Comparison of ENCODE assay signal across 28 cellular contexts in genomic region chr1:17718136-17718535, GRCh38. TPM values are rescaled to one million over a fixed set of nuclear protein-coding genes. Genes with fewer than 3 reads are reported as not detected.
"Had no signal": no experiment of that assay in that cellular context is flagged by ENCODE, and none has a peak within 500 bp of the region (broad histone marks: within the 10 kb centered on the region; RNA-seq: fewer than 3 reads in every experiment).

No MANE protein-coding gene starts in this region.

- DNase-seq: activated CD4-positive, alpha-beta T cell treated with anti-CD3 and anti-CD28 coated beads, Interleukin-2, amount 10 ng/mL, durations not matched to agents 7 days and 5 days; activated CD4-positive, CD25-positive, alpha-beta regulatory T cell treated with anti-CD3 and anti-CD28 coated beads, Interleukin-2, amount 50 U/mL, for 72 hours; activated CD8-positive, alpha-beta T cell treated with anti-CD3 and anti-CD28 coated beads, Interleukin-2, amount 10 ng/mL, durations not matched to agents 7 days and 5 days; activated gamma-delta T cell; activated naive CD4-positive, alpha-beta T cell treated with anti-CD3 and anti-CD28 coated beads, Interleukin-2, amount 50 U/mL, for 16 hours; brain microvascular endothelial cell; caudate nucleus; dermis blood vessel endothelial cell; effector CD8-positive, alpha-beta T cell; erythroblast; foreskin keratinocyte; kidney glomerular epithelial cell; left ventricle myocardium inferior; naive thymus-derived CD8-positive, alpha-beta T cell; sigmoid colon; stimulated activated CD4-positive, alpha-beta T cell treated with anti-CD3 and anti-CD28 coated beads, Interleukin-15, amount 100 ng/mL, for 24 hours; testis; trophoblast cell; uterus had no signal

- H3K27ac Mint-ChIP-seq: activated CD4-positive, alpha-beta T cell treated with anti-CD3 and anti-CD28 coated beads, Interleukin-2, amount 10 ng/mL, durations not matched to agents 7 days and 5 days; activated CD8-positive, alpha-beta T cell treated with anti-CD3 and anti-CD28 coated beads, Interleukin-2, amount 10 ng/mL, durations not matched to agents 7 days and 5 days; activated T-helper 1 cell treated with anti-CD3 and anti-CD28 coated beads, Interleukin-12 subunit alpha, Interleukin-12 subunit beta, Interleukin-2, Interleukin-4 antibody, amounts not matched to agents 30 ng/mL and 10 ng/mL and 1 ng/mL, durations not matched to agents 14 hours and 24 hours and 36 hours; naive thymus-derived CD8-positive, alpha-beta T cell; progenitor cell of endocrine pancreas; stimulated activated memory B cell treated with anti-CD40 and anti-IgM and Interleukin-4, amounts not matched to agents 10 μg/mL and 1 μg/mL and 100 μg/mL, for 72 hours had no signal

- H3K36me3 ChIP-seq: ascending aorta, brain microvascular endothelial cell, left ventricle myocardium inferior, sigmoid colon, uterus had no signal

- H3K4me3 Mint-ChIP-seq: activated CD4-positive, alpha-beta T cell treated with anti-CD3 and anti-CD28 coated beads, Interleukin-2, amount 10 ng/mL, durations not matched to agents 7 days and 5 days; activated CD8-positive, alpha-beta T cell treated with anti-CD3 and anti-CD28 coated beads, Interleukin-2, amount 10 ng/mL, durations not matched to agents 7 days and 5 days; activated T-helper 1 cell treated with anti-CD3 and anti-CD28 coated beads, Interleukin-12 subunit alpha, Interleukin-12 subunit beta, Interleukin-2, Interleukin-4 antibody, amounts not matched to agents 30 ng/mL and 10 ng/mL and 1 ng/mL, durations not matched to agents 14 hours and 24 hours and 36 hours; naive thymus-derived CD8-positive, alpha-beta T cell; stimulated activated memory B cell treated with anti-CD40 and anti-IgM and Interleukin-4, amounts not matched to agents 10 μg/mL and 1 μg/mL and 100 μg/mL, for 72 hours had no signal

- H3K36me3 Mint-ChIP-seq: naive thymus-derived CD8-positive, alpha-beta T cell; stimulated activated memory B cell treated with anti-CD40 and anti-IgM and Interleukin-4, amounts not matched to agents 10 μg/mL and 1 μg/mL and 100 μg/mL, for 72 hours had no signal

- H3K4me1 Mint-ChIP-seq: activated CD4-positive, alpha-beta T cell treated with anti-CD3 and anti-CD28 coated beads, Interleukin-2, amount 10 ng/mL, durations not matched to agents 7 days and 5 days; stimulated activated memory B cell treated with anti-CD40 and anti-IgM and Interleukin-4, amounts not matched to agents 10 μg/mL and 1 μg/mL and 100 μg/mL, for 72 hours had no signal

- H3K27ac ChIP-seq: ascending aorta, brain microvascular endothelial cell, foreskin keratinocyte, left ventricle myocardium inferior, sigmoid colon, testis, uterus, VCaP had no signal

- H3K9me3 ChIP-seq: ascending aorta, left ventricle myocardium inferior, sigmoid colon, testis, uterus had no signal

- H3K4me3 ChIP-seq: ascending aorta, left ventricle myocardium inferior, sigmoid colon, smooth muscle cell, testis, uterus had no signal

- H3K4me1 ChIP-seq: ascending aorta, foreskin keratinocyte, left ventricle myocardium inferior, sigmoid colon, testis, uterus had no signal

- H3K9me3 Mint-ChIP-seq: activated CD4-positive, alpha-beta T cell treated with anti-CD3 and anti-CD28 coated beads, Interleukin-2, amount 10 ng/mL, durations not matched to agents 7 days and 5 days; activated T-helper 1 cell treated with anti-CD3 and anti-CD28 coated beads, Interleukin-12 subunit alpha, Interleukin-12 subunit beta, Interleukin-2, Interleukin-4 antibody, amounts not matched to agents 30 ng/mL and 10 ng/mL and 1 ng/mL, durations not matched to agents 14 hours and 24 hours and 36 hours; naive thymus-derived CD8-positive, alpha-beta T cell; stimulated activated memory B cell treated with anti-CD40 and anti-IgM and Interleukin-4, amounts not matched to agents 10 μg/mL and 1 μg/mL and 100 μg/mL, for 72 hours had no signal

- H3K27me3 Mint-ChIP-seq: activated CD4-positive, alpha-beta T cell treated with anti-CD3 and anti-CD28 coated beads, Interleukin-2, amount 10 ng/mL, durations not matched to agents 7 days and 5 days had no signal

RNA-seq across cellular contexts. Expression of gene ACTL8, which starts 37.0 kb away (rescaled TPM):
- total RNA-seq: activated CD4-positive, alpha-beta T cell treated with anti-CD3 and anti-CD28 coated beads, Interleukin-2, amount 10 ng/mL, durations not matched to agents 7 days and 5 days; activated CD8-positive, alpha-beta T cell treated with anti-CD3 and anti-CD28 coated beads, Interleukin-2, amount 10 ng/mL, durations not matched to agents 7 days and 5 days; activated T-helper 1 cell treated with anti-CD3 and anti-CD28 coated beads, Interleukin-12 subunit alpha, Interleukin-12 subunit beta, Interleukin-2, Interleukin-4 antibody, amounts not matched to agents 30 ng/mL and 10 ng/mL and 1 ng/mL, durations not matched to agents 14 hours and 24 hours and 36 hours; ascending aorta; dermis blood vessel endothelial cell; foreskin keratinocyte; glomerular endothelial cell; left ventricle myocardium inferior; lung microvascular endothelial cell; naive thymus-derived CD8-positive, alpha-beta T cell; osteocyte; progenitor cell of endocrine pancreas; sigmoid colon; uterus had no signal
